Comparison of ENCODE assay signal across 8 cellular contexts in genomic region chr10:59709472-59710125, GRCh38. TPM values are rescaled to one million over a fixed set of nuclear protein-coding genes. Genes with fewer than 3 reads are reported as not detected.
DNase-seq lines count a peak whose midpoint lies in the region; ATAC-seq and TF ChIP-seq lines count a peak whose summit lies in the region.

SLC16A9 (minus strand) TSS chr10:59709850; CDS start chr10:59684291, 25,559 bp downstream.

- TF ChIP-seq CTCF in GM10266 (IDR thresholded peaks at IDR 0.05; ENCODE audit: control insufficient read depth, insufficient read depth, low read depth, missing control alignments) (no peak), HL-60 (IDR thresholded peaks at IDR 0.05; ENCODE audit: insufficient read depth, low read length) (no peak)

- no peaks in the 10 kb centered on the region for H3K36me3 ChIP-seq in SJSA1

- H3K27me3 ChIP-seq in HL-60 (ENCODE audit: insufficient read depth, poor library complexity, severe bottlenecking), result peaks cover 3% of the 10 kb centered on the region
- H3K27me3 ChIP-seq in SJSA1 (replicated peaks), result peaks cover 58% of the 10 kb centered on the region

- H3K4me3 Mint-ChIP-seq in central memory CD8-positive, alpha-beta T cell, result peak within 1 kb of the TSS; percentile 36

- H3K27ac ChIP-seq in HL-60 (replicated peaks) (peak within 1 kb of the TSS; percentile 62), SJSA1 (no peak within 1 kb of the TSS)

- no peaks in the 10 kb centered on the region for H3K4me1 Mint-ChIP-seq in central memory CD8-positive, alpha-beta T cell

- DNase-seq in GM10266 (ENCODE audit: extremely low spot score) (peak; percentile 78), HL-60 (ENCODE audit: low read depth in 1 of 2, low spot score in 1 of 2) (peak; percentile 8 to 76), SJSA1 (ENCODE audit: low read depth in 1 of 2, low spot score in 2 of 2) (peak; percentile 40 to 54), kidney tubule cell (ENCODE audit: low spot score) (peak; percentile 85), dedifferentiated amniotic fluid mesenchymal stem cell (ENCODE audit: extremely low spot score) (no peak)
- DNase-seq in central memory CD8-positive, alpha-beta T cell (ENCODE audit: low spot score in 2 of 2), result no peak
- DNase-seq in stimulated activated CD4-positive, alpha-beta T cell treated with anti-CD3 and anti-CD28 coated beads, Interleukin-2, amount 100 ng/mL, for 24 hours, result peak; percentile 39 to 68

- peaks cover 18% of the 10 kb centered on the region for H3K4me1 ChIP-seq in SJSA1 (replicated peaks)

- H3K27me3 Mint-ChIP-seq in central memory CD8-positive, alpha-beta T cell, result peaks cover 84% of the 10 kb centered on the region

- H3K9me3 Mint-ChIP-seq in central memory CD8-positive, alpha-beta T cell, result no peaks in the 10 kb centered on the region

- ATAC-seq in GM21390 (IDR thresholded peaks at IDR 0.05; ENCODE audit: unreplicated experiment), result peak; percentile 78
- no peak for ATAC-seq in central memory CD8-positive, alpha-beta T cell (replicated peaks; ENCODE audit: extremely low read depth, poor library complexity, severe bottlenecking)

- H3K36me3 Mint-ChIP-seq in central memory CD8-positive, alpha-beta T cell (ENCODE audit: insufficient read depth), result no peaks in the 10 kb centered on the region

- H3K4me3 ChIP-seq in HL-60 (replicated peaks; ENCODE audit: insufficient read depth, low read length) (peak within 1 kb of the TSS; percentile 47), SJSA1 (peak within 1 kb of the TSS; percentile 41)

- no peak within 1 kb of the TSS for H3K27ac Mint-ChIP-seq in central memory CD8-positive, alpha-beta T cell (ENCODE audit: low read depth)

- no peaks in the 10 kb centered on the region for H3K9me3 ChIP-seq in SJSA1 (replicated peaks)

RNA-seq across cellular contexts. Expression of gene SLC16A9, which starts in this region (rescaled TPM):
- total RNA-seq in SJSA1 (2014; rRNA removed; shearing (Covaris generic)), result 0.13 and 0.42 TPM in 2 replicates

Comparison
In these comparisons a context has a peak if more than half of its experiments do, and no peak if none do; other contexts are left out.
1. Peak in DNase-seq and H3K4me3 ChIP-seq in SJSA1; RNA of the gene not detected or under 1 TPM.
2. DNase-seq: peak in GM10266 (single experiment), HL-60 (2 of 2), kidney tubule cell (single experiment) and stimulated activated CD4-positive, alpha-beta T cell treated with anti-CD3 and anti-CD28 coated beads, Interleukin-2, amount 100 ng/mL, for 24 hours (2 of 2); none in central memory CD8-positive, alpha-beta T cell (0 of 2) and dedifferentiated amniotic fluid mesenchymal stem cell (single experiment).